Comparison of ENCODE assay signal across 11 cellular contexts in genomic region chr10:20017961-20018360, GRCh38.
"Had no signal": no experiment of that assay in that cellular context is flagged by ENCODE, and none has a peak within 500 bp of the region (broad histone marks: within the 10 kb centered on the region; RNA-seq: fewer than 3 reads in every experiment).

No MANE protein-coding gene starts in this region.

- H3K36me3 Mint-ChIP-seq: activated naive CD4-positive, alpha-beta T cell treated with anti-CD3 and anti-CD28 coated beads, Interleukin-2, amount 50 U/mL, for 24 hours; stimulated activated memory B cell treated with anti-CD40 and anti-IgM and Interleukin-4, amounts not matched to agents 10 μg/mL and 1 μg/mL and 100 μg/mL, for 72 hours had no signal

- H2AFZ ChIP-seq: neural progenitor cell had no signal

- H3K36me3 ChIP-seq: gastroesophageal sphincter, neural progenitor cell had no signal

- H3K9me3 Mint-ChIP-seq: activated naive CD4-positive, alpha-beta T cell treated with anti-CD3 and anti-CD28 coated beads, Interleukin-2, amount 50 U/mL, for 24 hours; neural progenitor cell had no signal

- DNase-seq: activated CD4-positive, alpha-beta T cell treated with anti-CD3 and anti-CD28 coated beads, Interleukin-2, amount 50 U/mL, for 1 hour; activated effector memory CD4-positive, alpha-beta T cell treated with Interleukin-2 at 50 U/mL for 16 hours; amniotic stem cell; kidney; midbrain had no signal

- H3K27me3 Mint-ChIP-seq: activated naive CD4-positive, alpha-beta T cell treated with anti-CD3 and anti-CD28 coated beads, Interleukin-2, amount 50 U/mL, for 24 hours; stimulated activated memory B cell treated with anti-CD40 and anti-IgM and Interleukin-4, amounts not matched to agents 10 μg/mL and 1 μg/mL and 100 μg/mL, for 72 hours; type B pancreatic cell had no signal

- H3K9ac ChIP-seq: neural progenitor cell had no signal

- H3K4me3 ChIP-seq: gastroesophageal sphincter, neural progenitor cell, smooth muscle cell had no signal

- H3K27ac Mint-ChIP-seq: activated naive CD4-positive, alpha-beta T cell treated with anti-CD3 and anti-CD28 coated beads, Interleukin-2, amount 50 U/mL, for 24 hours; neural progenitor cell; stimulated activated memory B cell treated with anti-CD40 and anti-IgM and Interleukin-4, amounts not matched to agents 10 μg/mL and 1 μg/mL and 100 μg/mL, for 72 hours; type B pancreatic cell had no signal

- H3K27me3 ChIP-seq: gastroesophageal sphincter, neural progenitor cell had no signal

- H3K4me1 Mint-ChIP-seq: activated naive CD4-positive, alpha-beta T cell treated with anti-CD3 and anti-CD28 coated beads, Interleukin-2, amount 50 U/mL, for 24 hours; neural progenitor cell; stimulated activated memory B cell treated with anti-CD40 and anti-IgM and Interleukin-4, amounts not matched to agents 10 μg/mL and 1 μg/mL and 100 μg/mL, for 72 hours had no signal

- H3K4me2 ChIP-seq: neural progenitor cell, smooth muscle cell had no signal

- H3K27ac ChIP-seq: gastroesophageal sphincter, neural progenitor cell had no signal

- H3K9me3 ChIP-seq: gastroesophageal sphincter had no signal

- H3K4me3 Mint-ChIP-seq: activated naive CD4-positive, alpha-beta T cell treated with anti-CD3 and anti-CD28 coated beads, Interleukin-2, amount 50 U/mL, for 24 hours; neural progenitor cell; stimulated activated memory B cell treated with anti-CD40 and anti-IgM and Interleukin-4, amounts not matched to agents 10 μg/mL and 1 μg/mL and 100 μg/mL, for 72 hours; type B pancreatic cell had no signal
